ENCODE assay signal across 23 cellular contexts in genomic region chr5:108238936-108239887, GRCh38.
A peak's percentile ranks its signal among the peaks of the same experiment; 100 is the strongest.
DNase-seq lines count a peak whose midpoint lies in the region; ATAC-seq and TF ChIP-seq lines count a peak whose summit lies in the region.
"Had no signal": no experiment of that assay in that cellular context is flagged by ENCODE, and none has a peak within 500 bp of the region (broad histone marks: within the 10 kb centered on the region; RNA-seq: fewer than 3 reads in every experiment).

No MANE protein-coding gene starts in this region.

- POLR2A ChIA-PET in WTC11 (lab: Charles Lee): interaction anchor here (0.6 kb wide), 1 partner anchor 173 kb away, joined by 5 read pairs; no protein-coding TSS in a partner anchor

- peaks cover 9% of the 10 kb centered on the region for H3K4me1 Mint-ChIP-seq in WTC11
- H3K4me1 Mint-ChIP-seq: activated CD8-positive, alpha-beta memory T cell treated with anti-CD3 and anti-CD28 coated beads, Interleukin-2, amount 10 ng/mL, durations not matched to agents 7 days and 5 days; activated naive CD8-positive, alpha-beta T cell treated with anti-CD3 and anti-CD28 coated beads, Interleukin-2, amount 10 ng/mL, durations not matched to agents 7 days and 5 days had no signal

- H3K9me3 Mint-ChIP-seq in WTC11: 0 out of 2 replicates have a peak, but pooled peaks cover 6% of the 10 kb centered on the region

- TF ChIP-seq CTCF in WTC11 (IDR thresholded peaks at IDR 0.05): no peak

- DNase-seq in DMS 273 (lab: John Stamatoyannopoulos, UW; ENCODE audit: unreplicated experiment): peak; percentile 43
- no peak for DNase-seq in DMS 273 treated with DMSO at 0.1 percent for 48 hours (lab: John Stamatoyannopoulos, UW)
- DNase-seq in Jurkat, Clone E6-1 (ENCODE audit: low read depth, low spot score): peak; percentile 1
- DNase-seq in WTC11 (ENCODE audit: low spot score): peak; percentile 25
- peak; percentile 12 for DNase-seq in iPS DF 19.7 (ENCODE audit: low read depth, low spot score)
- no peak for DNase-seq in GF-D8 (lab: John Stamatoyannopoulos, UW)
- DNase-seq: activated CD4-positive, alpha-beta T cell treated with anti-CD3 and anti-CD28 coated beads for 4 hours; activated CD8-positive, alpha-beta memory T cell treated with anti-CD3 and anti-CD28 coated beads, Interleukin-2, amount 10 ng/mL, durations not matched to agents 7 days and 5 days; activated naive CD8-positive, alpha-beta T cell treated with anti-CD3 and anti-CD28 coated beads, Interleukin-2, amount 10 ng/mL, durations not matched to agents 7 days and 5 days; Caco-2; cortex of kidney; H7; IMR-90; left ventricle myocardium inferior; mucosa of descending colon; NCI-H2081 treated with DMSO at 0.1 percent for 48 hours; stimulated activated CD4-positive, alpha-beta T cell treated with anti-CD3 and anti-CD28 coated beads, Interleukin-4, amount 100 ng/mL, for 24 hours had no signal

- no peak overlapping the region for H3K4me3 ChIP-seq in Jurkat, Clone E6-1 (ENCODE audit: low read length)
- H3K4me3 ChIP-seq: gastroesophageal sphincter, left ventricle myocardium inferior, mucosa of descending colon, neural progenitor cell, prostate gland had no signal

- H3K36me3 Mint-ChIP-seq in WTC11: no peaks in the 10 kb centered on the region
- H3K36me3 Mint-ChIP-seq: activated CD8-positive, alpha-beta memory T cell treated with anti-CD3 and anti-CD28 coated beads, Interleukin-2, amount 10 ng/mL, durations not matched to agents 7 days and 5 days had no signal

- CTCF ChIA-PET in WTC11 (lab: Charles Lee): interaction anchor here (0.7 to 1.7 kb wide), 5 partner anchors 21 to 1449 kb away, joined by 3 to 8 read pairs (median 4); no protein-coding TSS in a partner anchor

- H3K27ac Mint-ChIP-seq in WTC11: peak overlapping the region; percentile 22; the same call in 1 of the 2 replicates
- H3K27ac Mint-ChIP-seq: activated CD8-positive, alpha-beta memory T cell treated with anti-CD3 and anti-CD28 coated beads, Interleukin-2, amount 10 ng/mL, durations not matched to agents 7 days and 5 days; activated naive CD8-positive, alpha-beta T cell treated with anti-CD3 and anti-CD28 coated beads, Interleukin-2, amount 10 ng/mL, durations not matched to agents 7 days and 5 days; B cell; neural progenitor cell had no signal

- H3K4me3 Mint-ChIP-seq in WTC11: no peak overlapping the region
- H3K4me3 Mint-ChIP-seq: activated CD8-positive, alpha-beta memory T cell treated with anti-CD3 and anti-CD28 coated beads, Interleukin-2, amount 10 ng/mL, durations not matched to agents 7 days and 5 days; activated naive CD8-positive, alpha-beta T cell treated with anti-CD3 and anti-CD28 coated beads, Interleukin-2, amount 10 ng/mL, durations not matched to agents 7 days and 5 days; B cell; neural progenitor cell had no signal

- H3K27me3 Mint-ChIP-seq in WTC11 (ENCODE audit: low read depth): no peaks in the 10 kb centered on the region
- H3K27me3 Mint-ChIP-seq: activated CD8-positive, alpha-beta memory T cell treated with anti-CD3 and anti-CD28 coated beads, Interleukin-2, amount 10 ng/mL, durations not matched to agents 7 days and 5 days; activated naive CD8-positive, alpha-beta T cell treated with anti-CD3 and anti-CD28 coated beads, Interleukin-2, amount 10 ng/mL, durations not matched to agents 7 days and 5 days; B cell had no signal

- peak; percentile 89 for ATAC-seq in WTC11
- ATAC-seq in HG02759 (IDR thresholded peaks at IDR 0.05; ENCODE audit: unreplicated experiment): no peak
- no peak for ATAC-seq in HG02885 (IDR thresholded peaks at IDR 0.05; ENCODE audit: poor library complexity, unreplicated experiment)
- ATAC-seq: activated CD8-positive, alpha-beta memory T cell treated with anti-CD3 and anti-CD28 coated beads, Interleukin-2, amount 10 ng/mL, durations not matched to agents 7 days and 5 days; gastroesophageal sphincter; mucosa of descending colon had no signal

TF ChIP-seq in WTC11, 78 proteins besides CTCF, POLR2A, EP300 and RAD21:
- TF ChIP-seq, protein P1, sequence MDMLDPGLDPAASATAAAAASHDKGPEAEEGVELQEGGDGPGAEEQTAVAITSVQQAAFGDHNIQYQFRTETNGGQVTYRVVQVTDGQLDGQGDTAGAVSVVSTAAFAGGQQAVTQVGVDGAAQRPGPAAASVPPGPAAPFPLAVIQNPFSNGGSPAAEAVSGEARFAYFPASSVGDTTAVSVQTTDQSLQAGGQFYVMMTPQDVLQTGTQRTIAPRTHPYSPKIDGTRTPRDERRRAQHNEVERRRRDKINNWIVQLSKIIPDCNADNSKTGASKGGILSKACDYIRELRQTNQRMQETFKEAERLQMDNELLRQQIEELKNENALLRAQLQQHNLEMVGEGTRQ (CRISPR knock-in tag; IDR thresholded peaks at IDR 0.05): peak; percentile 43
- no peak for TF ChIP-seq GRHL2 (CRISPR knock-in tag; IDR thresholded peaks at IDR 0.05; ENCODE audit: insufficient replicate concordance, severe bottlenecking)

Comparison
In these comparisons a context has a peak if more than half of its experiments do, and no peak if none do; other contexts are left out.
1. DNase-seq: peak in DMS 273 (single experiment), Jurkat, Clone E6-1 (single experiment), WTC11 (single experiment) and iPS DF 19.7 (single experiment); none in DMS 273 treated with DMSO at 0.1 percent for 48 hours (single experiment) and GF-D8 (single experiment).